Comparison of ENCODE assay signal across 21 cellular contexts in genomic region chr7:87715511-87715910, GRCh38.
"Had no signal": no experiment of that assay in that cellular context is flagged by ENCODE, and none has a peak within 500 bp of the region (broad histone marks: within the 10 kb centered on the region; RNA-seq: fewer than 3 reads in every experiment).

No MANE protein-coding gene starts in this region.

- H3K9me3 ChIP-seq: lower lobe of right lung, testis, upper lobe of right lung, vagina had no signal

- H3K4me1 ChIP-seq: foreskin keratinocyte, left ventricle myocardium inferior, lower lobe of right lung, spleen, testis, tibial nerve, upper lobe of right lung, vagina had no signal

- FAIRE-seq: endothelial cell of umbilical vein, keratinocyte had no signal

- H3K27me3 ChIP-seq: foreskin keratinocyte, spleen, testis, tibial nerve, upper lobe of right lung, vagina had no signal

- H3K4me3 ChIP-seq: left ventricle myocardium inferior, lower lobe of right lung, spleen, testis, tibial nerve, upper lobe of right lung, vagina had no signal

- H3K27ac ChIP-seq: foreskin keratinocyte, left ventricle myocardium inferior, lower lobe of right lung, spleen, testis, tibial nerve, upper lobe of right lung, vagina had no signal

- H3K36me3 ChIP-seq: left ventricle myocardium inferior, lower lobe of right lung, spleen, tibial nerve, upper lobe of right lung, vagina had no signal

- DNase-seq: effector CD4-positive, alpha-beta T cell; endodermal cell; erythroblast; foreskin keratinocyte; immature natural killer cell; left ventricle myocardium inferior; lower lobe of right lung; natural killer cell; posterior cingulate gyrus; spleen; stimulated activated CD4-positive, alpha-beta T cell treated with anti-CD3 and anti-CD28 coated beads, Interleukin-15, amount 100 ng/mL, for 24 hours; stimulated activated CD4-positive, alpha-beta T cell treated with anti-CD3 and anti-CD28 coated beads, Interleukin-1b, Interleukin-23, amount 100 ng/mL, for 48 hours; stimulated activated CD4-positive, alpha-beta T cell treated with anti-CD3 and anti-CD28 coated beads, Interleukin-4, amount 100 ng/mL, for 4 hours; stimulated activated naive B cell treated with anti-CD40 and anti-IgM and Interleukin-4, amounts not matched to agents 10 μg/mL and 1 μg/mL and 100 μg/mL, for 72 hours; stimulated activated naive CD8-positive, alpha-beta T cell treated with anti-CD3 and anti-CD28 coated beads, Interleukin-15, amount 100 ng/mL, for 72 hours; testis; upper lobe of right lung had no signal
